In the genomic region with DNA sequence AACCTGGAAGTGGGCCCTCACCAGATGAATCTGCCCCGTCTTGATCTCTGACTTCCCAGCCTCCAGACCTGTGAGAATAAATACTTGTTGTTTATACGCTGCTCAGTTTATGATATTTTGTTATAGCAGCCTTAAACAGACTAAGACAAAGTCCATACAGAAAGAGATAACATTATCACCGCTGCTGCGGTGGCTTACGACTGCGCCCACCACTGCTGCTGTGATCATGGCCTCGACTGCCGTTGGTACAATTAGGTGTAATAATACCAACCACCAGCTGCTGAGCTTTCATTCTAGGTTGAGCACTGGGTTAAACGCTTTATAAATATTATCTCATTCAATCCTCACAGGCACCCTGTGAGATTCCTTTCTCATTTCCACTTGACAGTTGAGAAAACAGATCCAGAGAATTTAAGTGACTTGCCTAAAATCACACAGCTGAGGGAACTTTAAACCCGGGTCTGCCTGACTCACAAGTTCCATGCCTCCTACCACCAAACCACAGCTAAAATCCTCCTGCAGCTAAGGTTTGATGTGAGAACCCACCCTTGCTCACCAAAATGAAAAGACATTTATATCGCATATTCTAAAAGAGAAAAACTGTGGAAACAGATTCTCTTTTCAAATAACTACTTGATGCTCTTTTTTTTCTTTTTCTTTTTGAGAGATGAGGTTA, we compare ENCODE assay signal across 25 cellular contexts. TPM values are rescaled to one million over a fixed set of nuclear protein-coding genes. Genes with fewer than 3 reads are reported as not detected.
DNase-seq lines count a peak whose midpoint lies in the region; ATAC-seq, FAIRE-seq and TF ChIP-seq lines count a peak whose summit lies in the region.
"Had no signal": no experiment of that assay in that cellular context is flagged by ENCODE, and none has a peak within 500 bp of the region (broad histone marks: within the 10 kb centered on the region; RNA-seq: fewer than 3 reads in every experiment).

No MANE protein-coding gene starts in this region.

- H3K4me3 Mint-ChIP-seq in chondrocyte (ENCODE audit: unreplicated experiment): no peak overlapping the region
- H3K4me3 Mint-ChIP-seq: activated B cell treated with CpG ODN at 0.5 μM for 24 hours; IgD-negative memory B cell; T-helper 1 cell treated with Interleukin-12 subunit alpha and Interleukin-12 subunit beta and Interleukin-4 antibody, amounts not matched to agents 30 μg/mL and 1 μg/mL, for 36 hours had no signal

- FAIRE-seq in small intestine (lab: Jason Lieb, UNC): no peak
- FAIRE-seq: GM12878 had no signal

- peak overlapping the region in 1 of 2 donors; percentile 58 for H3K27ac ChIP-seq in small intestine (ENCODE audit: low read depth in 1 of 2, low read length in 1 of 2)
- H3K27ac ChIP-seq in upper lobe of right lung: no peak overlapping the region
- H3K27ac ChIP-seq: BLaER1 treated with 17β-estradiol and CSF1 and Interleukin-3, amounts not matched to agents 10 nM and 100 nM; gastroesophageal sphincter; HL-60; left ventricle myocardium inferior had no signal

- H3K36me3 Mint-ChIP-seq in chondrocyte (ENCODE audit: low read depth): peaks cover 12% of the 10 kb centered on the region
- H3K36me3 Mint-ChIP-seq: activated naive CD4-positive, alpha-beta T cell treated with anti-CD3 and anti-CD28 coated beads, Interleukin-2, amount 50 U/mL, for 72 hours; IgD-negative memory B cell had no signal

- DNase-seq in NK-92 treated with Interleukin-12 subunit alpha and Interleukin-12 subunit beta, amount 100 ng/mL, for 24 hours (lab: John Stamatoyannopoulos, UW): peak; percentile 19
- DNase-seq in NK-92 (lab: John Stamatoyannopoulos, UW; ENCODE audit: unreplicated experiment): no peak
- peak; percentile 56 for DNase-seq in MV-4-11 (lab: John Stamatoyannopoulos, UW)
- DNase-seq in chondrocyte (ENCODE audit: low spot score): no peak
- DNase-seq in small intestine: peak; percentile 65
- no peak for DNase-seq in upper lobe of right lung
- DNase-seq: activated B cell treated with CpG ODN at 0.5 μM for 24 hours, GF-D8, left ventricle myocardium inferior, NCI-H1105 treated with DMSO at 0.1 percent for 48 hours, NCI-H2107, NCI-H526, OCI-M1, right cardiac atrium, SIG-M5 had no signal

- 28 to 65% (median 43%) methylated on average over 11 of the region's 11 CpGs for WGBS in small intestine, 3 donors

- H3K4me3 ChIP-seq in small intestine (ENCODE audit: low read depth in 1 of 2, low read length in 2 of 2): no peak overlapping the region
- H3K4me3 ChIP-seq in upper lobe of right lung: no peak overlapping the region
- H3K4me3 ChIP-seq: BLaER1 treated with 17β-estradiol and CSF1 and Interleukin-3, amounts not matched to agents 10 nM and 100 nM; gastroesophageal sphincter; GM12878; left ventricle myocardium inferior had no signal

- intact Hi-C loops in upper lobe of right lung (cut with DNase I): no loop called here

- H3K27me3 Mint-ChIP-seq in chondrocyte (ENCODE audit: low read depth): no peaks in the 10 kb centered on the region
- H3K27me3 Mint-ChIP-seq: activated B cell treated with CpG ODN at 0.5 μM for 24 hours, IgD-negative memory B cell had no signal

- ATAC-seq in upper lobe of right lung (no peak), GM19324 (IDR thresholded peaks at IDR 0.05; ENCODE audit: low FRiP score, unreplicated experiment) (no peak), HG03457 (IDR thresholded peaks at IDR 0.05; ENCODE audit: unreplicated experiment) (no peak)
- ATAC-seq: gastroesophageal sphincter, GM12878, HCT116, right cardiac atrium had no signal

- H3K9me3 ChIP-seq in small intestine (ENCODE audit: control insufficient read depth, low read depth): no peaks in the 10 kb centered on the region
- H3K9me3 ChIP-seq in upper lobe of right lung: no peaks in the 10 kb centered on the region
- H3K9me3 ChIP-seq: BLaER1 treated with 17β-estradiol and CSF1 and Interleukin-3, amounts not matched to agents 10 nM and 100 nM; gastroesophageal sphincter; left ventricle myocardium inferior had no signal

- H3K36me3 ChIP-seq in small intestine (ENCODE audit: control insufficient read depth in 2 of 2, insufficient read depth in 2 of 2, low read length in 2 of 2): peaks cover 0 to 2% of the 10 kb centered on the region in 2 donors
- no peaks in the 10 kb centered on the region for H3K36me3 ChIP-seq in upper lobe of right lung
- H3K36me3 ChIP-seq: left ventricle myocardium inferior had no signal

- H3K27me3 ChIP-seq in small intestine (ENCODE audit: control insufficient read depth in 2 of 2, insufficient read depth in 2 of 2, low read length in 2 of 2): no peaks in the 10 kb centered on the region
- H3K27me3 ChIP-seq in upper lobe of right lung: no peaks in the 10 kb centered on the region
- H3K27me3 ChIP-seq: BLaER1 treated with 17β-estradiol and CSF1 and Interleukin-3, amounts not matched to agents 10 nM and 100 nM; gastroesophageal sphincter had no signal

- TF ChIP-seq CTCF in chondrocyte (IDR thresholded peaks at IDR 0.05) (no peak), upper lobe of right lung (IDR thresholded peaks at IDR 0.05) (no peak)

- H3K9me3 Mint-ChIP-seq in chondrocyte (ENCODE audit: low read depth): no peaks in the 10 kb centered on the region
- H3K9me3 Mint-ChIP-seq: activated B cell treated with CpG ODN at 0.5 μM for 24 hours; activated naive CD4-positive, alpha-beta T cell treated with anti-CD3 and anti-CD28 coated beads, Interleukin-2, amount 50 U/mL, for 72 hours; IgD-negative memory B cell; T-helper 1 cell treated with Interleukin-12 subunit alpha and Interleukin-12 subunit beta and Interleukin-4 antibody, amounts not matched to agents 30 μg/mL and 1 μg/mL, for 36 hours had no signal

- peak overlapping the region; percentile 76 for H3K27ac Mint-ChIP-seq in chondrocyte (ENCODE audit: unreplicated experiment)
- H3K27ac Mint-ChIP-seq: activated B cell treated with CpG ODN at 0.5 μM for 24 hours; activated naive CD4-positive, alpha-beta T cell treated with anti-CD3 and anti-CD28 coated beads, Interleukin-2, amount 50 U/mL, for 72 hours; IgD-negative memory B cell; T-helper 1 cell treated with Interleukin-12 subunit alpha and Interleukin-12 subunit beta and Interleukin-4 antibody, amounts not matched to agents 30 μg/mL and 1 μg/mL, for 36 hours had no signal

- H3K4me1 Mint-ChIP-seq in chondrocyte (ENCODE audit: low read depth): peaks cover 46% of the 10 kb centered on the region
- H3K4me1 Mint-ChIP-seq: activated B cell treated with CpG ODN at 0.5 μM for 24 hours, IgD-negative memory B cell had no signal

- peaks cover 0 to 1% of the 10 kb centered on the region in 2 donors for H3K4me1 ChIP-seq in small intestine (ENCODE audit: control insufficient read depth in 2 of 2, insufficient read depth in 1 of 2, low read depth in 1 of 2, low read length in 1 of 2)
- H3K4me1 ChIP-seq in upper lobe of right lung: no peaks in the 10 kb centered on the region
- H3K4me1 ChIP-seq: BLaER1 treated with 17β-estradiol and CSF1 and Interleukin-3, amounts not matched to agents 10 nM and 100 nM; gastroesophageal sphincter; left ventricle myocardium inferior had no signal

RNA-seq across cellular contexts. Expression of gene GOLM1, which starts 24.1 kb away (rescaled TPM):
- total RNA-seq in chondrocyte: 55.0 to 88.8 TPM (median 56.0 TPM) in 3 replicates
- polyA plus RNA-seq in small intestine: 100 to 1,000 TPM in 1 of 3 donors, 10 to 100 TPM in 2; 17.8 to 318 (median 22.6) TPM
- total RNA-seq in upper lobe of right lung: 15.4 TPM

Comparison
In these comparisons a context has a peak if more than half of its experiments do, and no peak if none do; other contexts are left out.
1. DNase-seq: peak in NK-92 treated with Interleukin-12 subunit alpha and Interleukin-12 subunit beta, amount 100 ng/mL, for 24 hours (single experiment), MV-4-11 (single experiment) and small intestine (single experiment); none in NK-92 (single experiment), chondrocyte (single experiment) and upper lobe of right lung (single experiment).